In genomic region chr19:40418040-40418439, GRCh38 we compare ENCODE assay signal across 1 cellular context.
TF ChIP-seq lines count a peak whose summit lies in the region.

No MANE protein-coding gene starts in this region.

TF ChIP-seq in K562, 482 proteins besides CTCF, POLR2A, EP300 and RAD21:
- TF ChIP-seq HBP1 (CRISPR knock-in tag; IDR thresholded peaks at IDR 0.05) = 0 out of 2 replicates have a peak, but pooled peaks have one; percentile 35
- no peak for TF ChIP-seq ZNF143 (CRISPR knock-in tag; IDR thresholded peaks at IDR 0.05)
- no peak for TF ChIP-seq E2F8 (IDR thresholded peaks at IDR 0.05; ENCODE audit: low read depth, partially characterized antibody)
- 0 out of 2 replicates have a peak, but pooled peaks have one; percentile 33 for TF ChIP-seq PHB2 (IDR thresholded peaks at IDR 0.05; ENCODE audit: low read depth)
- peak; percentile 50 for TF ChIP-seq ZNF280A (IDR thresholded peaks at IDR 0.05; ENCODE audit: low read depth, partially characterized antibody)
- TF ChIP-seq MBD2 (IDR thresholded peaks at IDR 0.05; ENCODE audit: borderline replicate concordance, low read depth) = no peak
- peak; percentile 50; the same call in 1 of the 2 replicates for TF ChIP-seq MTA1 (IDR thresholded peaks at IDR 0.05; ENCODE audit: borderline replicate concordance)
- no peak for TF ChIP-seq GATAD2B (IDR thresholded peaks at IDR 0.05; ENCODE audit: borderline replicate concordance)
- TF ChIP-seq HLTF (IDR thresholded peaks at IDR 0.05) = 0 out of 2 replicates have a peak, but pooled peaks have one; percentile 42
- TF ChIP-seq LARP7 (IDR thresholded peaks at IDR 0.05) = peak; percentile 85; the same call in 1 of the 2 replicates
- TF ChIP-seq NFIC (IDR thresholded peaks at IDR 0.05) = 0 out of 2 replicates have a peak, but pooled peaks have one; percentile 5
- TF ChIP-seq ELF4 (CRISPR knock-in tag; IDR thresholded peaks at IDR 0.05) = peak; percentile 70; the same call in 1 of the 2 replicates
- peak; percentile 74 to 78 for TF ChIP-seq KDM1A (IDR thresholded peaks at IDR 0.05)
- peak; percentile 51 for TF ChIP-seq BRD9 (IDR thresholded peaks at IDR 0.05; ENCODE audit: low read depth, partially characterized antibody)
- 0 out of 2 replicates have a peak, but pooled peaks have one; percentile 39 for TF ChIP-seq NBN (IDR thresholded peaks at IDR 0.05; ENCODE audit: low read depth)
- peak; percentile 96 for TF ChIP-seq ZNF512 (tag; IDR thresholded peaks at IDR 0.05)
- TF ChIP-seq CREB1 (IDR thresholded peaks at IDR 0.05) = no peak
- TF ChIP-seq CREB1 (CRISPR knock-in tag; IDR thresholded peaks at IDR 0.05) = no peak
- peak; percentile 87 for TF ChIP-seq ZFP36 (IDR thresholded peaks at IDR 0.05; ENCODE audit: low read depth, low read length, partially characterized antibody)
- no peak for TF ChIP-seq JUNB (CRISPR knock-in tag; conservative IDR thresholded peaks at IDR 0.05)
- no peak for TF ChIP-seq MECOM (CRISPR knock-in tag; IDR thresholded peaks at IDR 0.05)
- no peak for TF ChIP-seq ZNF444 (CRISPR knock-in tag; IDR thresholded peaks at IDR 0.05)
- peak; percentile 85 for TF ChIP-seq RBM25 (IDR thresholded peaks at IDR 0.05; ENCODE audit: low read depth, low read length, severe bottlenecking)
- TF ChIP-seq ASH1L (IDR thresholded peaks at IDR 0.05; ENCODE audit: borderline replicate concordance, low read depth, partially characterized antibody) = peak; percentile 44
- no peak for TF ChIP-seq HDAC6 (IDR thresholded peaks at IDR 0.05; ENCODE audit: low read depth, low read length)
- TF ChIP-seq MLLT1 (IDR thresholded peaks at IDR 0.05) = 0 out of 4 replicates have a peak, but pooled peaks of 1 of the 2 experiments have one; percentile 39
- 0 out of 2 replicates have a peak, but pooled peaks have one; percentile 46 for TF ChIP-seq ARID2 (IDR thresholded peaks at IDR 0.05)
- peak in 1 of 2 experiments; percentile 38; a peak in 1 of 4 replicates for TF ChIP-seq ARNT (IDR thresholded peaks at IDR 0.05)
- 0 out of 2 replicates have a peak, but pooled peaks have one; percentile 49 for TF ChIP-seq ZC3H8 (IDR thresholded peaks at IDR 0.05)
- TF ChIP-seq ZNF174 (CRISPR knock-in tag; IDR thresholded peaks at IDR 0.05) = no peak
- no peak for TF ChIP-seq MITF (IDR thresholded peaks at IDR 0.05)
- peak in 1 of 2 experiments; percentile 43; a peak in 1 of 4 replicates for TF ChIP-seq HDAC1 (IDR thresholded peaks at IDR 0.05)
- TF ChIP-seq ZBTB2 (IDR thresholded peaks at IDR 0.05) = peak; percentile 34; the same call in 1 of the 2 replicates
- peak; percentile 94 for TF ChIP-seq BCOR (IDR thresholded peaks at IDR 0.05)
- TF ChIP-seq SMARCA5 (IDR thresholded peaks at IDR 0.05) = peak; percentile 75
- TF ChIP-seq PHTF2 (CRISPR knock-in tag; IDR thresholded peaks at IDR 0.05) = no peak
- TF ChIP-seq TFAP4 (CRISPR knock-in tag; IDR thresholded peaks at IDR 0.05; ENCODE audit: borderline replicate concordance) = no peak
- TF ChIP-seq ZNF561 (CRISPR knock-in tag; conservative IDR thresholded peaks at IDR 0.05) = no peak
- TF ChIP-seq ZNF184 (CRISPR knock-in tag; IDR thresholded peaks at IDR 0.05) = no peak
- TF ChIP-seq MTA2 (IDR thresholded peaks at IDR 0.05; ENCODE audit: low read depth) = 0 out of 2 replicates have a peak, but pooled peaks have one; percentile 17
- 0 out of 2 replicates have a peak, but pooled peaks have one; percentile 30 for TF ChIP-seq SMARCE1 (IDR thresholded peaks at IDR 0.05)
- TF ChIP-seq HDAC2 (IDR thresholded peaks at IDR 0.05) = peak; percentile 15; the same call in 1 of the 2 replicates
- no peak for TF ChIP-seq ZSCAN32 (CRISPR knock-in tag; IDR thresholded peaks at IDR 0.05)
- no peak; the same call in 1 of the 2 replicates for TF ChIP-seq ARID1B (IDR thresholded peaks at IDR 0.05)
- TF ChIP-seq DPF2 (IDR thresholded peaks at IDR 0.05) = peak; percentile 51
TF ChIP-seq in K562: peak in this region for 27.
